In the genomic region with DNA sequence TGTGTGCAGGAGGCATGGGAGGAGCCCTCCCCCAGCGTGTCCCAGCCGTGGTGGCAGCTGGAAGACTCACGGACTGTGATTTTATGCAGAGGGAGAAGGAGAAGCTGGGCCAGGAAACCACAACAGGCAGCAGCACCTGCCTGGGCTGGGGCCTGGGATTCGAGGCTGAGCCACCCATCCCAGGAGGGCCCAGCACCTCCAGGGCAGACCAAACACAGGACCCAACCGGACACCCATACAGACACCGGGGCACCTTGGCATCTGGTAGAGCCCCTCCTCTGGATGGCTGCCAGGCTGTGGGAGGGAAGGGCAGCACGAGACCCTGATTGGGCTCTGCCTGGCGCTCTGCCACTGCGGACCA, we compare ENCODE assay signal across 2 cellular contexts.
TF ChIP-seq lines count a peak whose summit lies in the region.

No MANE protein-coding gene starts in this region.

TF ChIP-seq in SK-N-SH, 30 proteins besides CTCF, POLR2A, EP300 and RAD21 (continued from another document):
- TF ChIP-seq, protein P1, sequence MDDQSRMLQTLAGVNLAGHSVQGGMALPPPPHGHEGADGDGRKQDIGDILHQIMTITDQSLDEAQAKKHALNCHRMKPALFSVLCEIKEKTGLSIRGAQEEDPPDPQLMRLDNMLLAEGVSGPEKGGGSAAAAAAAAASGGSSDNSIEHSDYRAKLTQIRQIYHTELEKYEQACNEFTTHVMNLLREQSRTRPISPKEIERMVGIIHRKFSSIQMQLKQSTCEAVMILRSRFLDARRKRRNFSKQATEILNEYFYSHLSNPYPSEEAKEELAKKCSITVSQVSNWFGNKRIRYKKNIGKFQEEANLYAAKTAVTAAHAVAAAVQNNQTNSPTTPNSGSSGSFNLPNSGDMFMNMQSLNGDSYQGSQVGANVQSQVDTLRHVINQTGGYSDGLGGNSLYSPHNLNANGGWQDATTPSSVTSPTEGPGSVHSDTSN (IDR thresholded peaks at IDR 0.05) = no peak
- TF ChIP-seq RFX5 (IDR thresholded peaks at IDR 0.05; ENCODE audit: low read length) (no peak), NFIC (IDR thresholded peaks at IDR 0.05; ENCODE audit: borderline replicate concordance) (no peak), YY1 (IDR thresholded peaks at IDR 0.05; ENCODE audit: low read depth) (no peak), ELF1 (IDR thresholded peaks at IDR 0.05) (no peak), TAF1 (IDR thresholded peaks at IDR 0.05; ENCODE audit: borderline replicate concordance, low read depth, low read length) (no peak), FOXJ3 (CRISPR knock-in tag; IDR thresholded peaks at IDR 0.05) (no peak), EZH2phosphoT487 (IDR thresholded peaks at IDR 0.05; ENCODE audit: borderline replicate concordance, low read depth) (no peak), SIN3A (IDR thresholded peaks at IDR 0.05; ENCODE audit: borderline replicate concordance, low read depth, low read length) (no peak), POLR2AphosphoS5 (IDR thresholded peaks at IDR 0.05; ENCODE audit: low read depth, low read length) (no peak)
- TF ChIP-seq, protein P2, sequence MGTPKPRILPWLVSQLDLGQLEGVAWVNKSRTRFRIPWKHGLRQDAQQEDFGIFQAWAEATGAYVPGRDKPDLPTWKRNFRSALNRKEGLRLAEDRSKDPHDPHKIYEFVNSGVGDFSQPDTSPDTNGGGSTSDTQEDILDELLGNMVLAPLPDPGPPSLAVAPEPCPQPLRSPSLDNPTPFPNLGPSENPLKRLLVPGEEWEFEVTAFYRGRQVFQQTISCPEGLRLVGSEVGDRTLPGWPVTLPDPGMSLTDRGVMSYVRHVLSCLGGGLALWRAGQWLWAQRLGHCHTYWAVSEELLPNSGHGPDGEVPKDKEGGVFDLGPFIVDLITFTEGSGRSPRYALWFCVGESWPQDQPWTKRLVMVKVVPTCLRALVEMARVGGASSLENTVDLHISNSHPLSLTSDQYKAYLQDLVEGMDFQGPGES (IDR thresholded peaks at IDR 0.05; ENCODE audit: low read depth, low read length) = no peak
- TF ChIP-seq, protein P3, sequence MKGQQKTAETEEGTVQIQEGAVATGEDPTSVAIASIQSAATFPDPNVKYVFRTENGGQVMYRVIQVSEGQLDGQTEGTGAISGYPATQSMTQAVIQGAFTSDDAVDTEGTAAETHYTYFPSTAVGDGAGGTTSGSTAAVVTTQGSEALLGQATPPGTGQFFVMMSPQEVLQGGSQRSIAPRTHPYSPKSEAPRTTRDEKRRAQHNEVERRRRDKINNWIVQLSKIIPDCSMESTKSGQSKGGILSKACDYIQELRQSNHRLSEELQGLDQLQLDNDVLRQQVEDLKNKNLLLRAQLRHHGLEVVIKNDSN (IDR thresholded peaks at IDR 0.05; ENCODE audit: borderline replicate concordance, low read depth) = no peak
- TF ChIP-seq, protein P4, sequence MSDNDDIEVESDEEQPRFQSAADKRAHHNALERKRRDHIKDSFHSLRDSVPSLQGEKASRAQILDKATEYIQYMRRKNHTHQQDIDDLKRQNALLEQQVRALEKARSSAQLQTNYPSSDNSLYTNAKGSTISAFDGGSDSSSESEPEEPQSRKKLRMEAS (IDR thresholded peaks at IDR 0.05; ENCODE audit: low read depth) = no peak
TF ChIP-seq in SK-N-SH: peak in this region for 0.

TF ChIP-seq in SK-N-SH treated with all-trans-retinoic acid at 6 μM for 48 hours, 23 proteins besides CTCF, POLR2A, EP300 and RAD21 (continued from another document):
- TF ChIP-seq, protein P5, sequence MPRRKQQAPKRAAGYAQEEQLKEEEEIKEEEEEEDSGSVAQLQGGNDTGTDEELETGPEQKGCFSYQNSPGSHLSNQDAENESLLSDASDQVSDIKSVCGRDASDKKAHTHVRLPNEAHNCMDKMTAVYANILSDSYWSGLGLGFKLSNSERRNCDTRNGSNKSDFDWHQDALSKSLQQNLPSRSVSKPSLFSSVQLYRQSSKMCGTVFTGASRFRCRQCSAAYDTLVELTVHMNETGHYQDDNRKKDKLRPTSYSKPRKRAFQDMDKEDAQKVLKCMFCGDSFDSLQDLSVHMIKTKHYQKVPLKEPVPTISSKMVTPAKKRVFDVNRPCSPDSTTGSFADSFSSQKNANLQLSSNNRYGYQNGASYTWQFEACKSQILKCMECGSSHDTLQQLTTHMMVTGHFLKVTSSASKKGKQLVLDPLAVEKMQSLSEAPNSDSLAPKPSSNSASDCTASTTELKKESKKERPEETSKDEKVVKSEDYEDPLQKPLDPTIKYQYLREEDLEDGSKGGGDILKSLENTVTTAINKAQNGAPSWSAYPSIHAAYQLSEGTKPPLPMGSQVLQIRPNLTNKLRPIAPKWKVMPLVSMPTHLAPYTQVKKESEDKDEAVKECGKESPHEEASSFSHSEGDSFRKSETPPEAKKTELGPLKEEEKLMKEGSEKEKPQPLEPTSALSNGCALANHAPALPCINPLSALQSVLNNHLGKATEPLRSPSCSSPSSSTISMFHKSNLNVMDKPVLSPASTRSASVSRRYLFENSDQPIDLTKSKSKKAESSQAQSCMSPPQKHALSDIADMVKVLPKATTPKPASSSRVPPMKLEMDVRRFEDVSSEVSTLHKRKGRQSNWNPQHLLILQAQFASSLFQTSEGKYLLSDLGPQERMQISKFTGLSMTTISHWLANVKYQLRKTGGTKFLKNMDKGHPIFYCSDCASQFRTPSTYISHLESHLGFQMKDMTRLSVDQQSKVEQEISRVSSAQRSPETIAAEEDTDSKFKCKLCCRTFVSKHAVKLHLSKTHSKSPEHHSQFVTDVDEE (CRISPR knock-in tag; IDR thresholded peaks at IDR 0.05) = no peak
- TF ChIP-seq ZC3H10 (CRISPR knock-in tag; IDR thresholded peaks at IDR 0.05) (no peak), ZFP30 (CRISPR knock-in tag; IDR thresholded peaks at IDR 0.05) (no peak), GLIS3 (CRISPR knock-in tag; IDR thresholded peaks at IDR 0.05) (no peak), CSDC2 (CRISPR knock-in tag; IDR thresholded peaks at IDR 0.05) (no peak), ZFP3 (CRISPR knock-in tag; IDR thresholded peaks at IDR 0.05) (no peak), ISL1 (CRISPR knock-in tag; IDR thresholded peaks at IDR 0.05) (no peak), BACH2 (CRISPR knock-in tag; IDR thresholded peaks at IDR 0.05; ENCODE audit: borderline replicate concordance) (no peak)
TF ChIP-seq in SK-N-SH treated with all-trans-retinoic acid at 6 μM for 48 hours: peak in this region for 0.
